ENCODE assay signal across 21 cellular contexts in genomic region chr5:35954175-35954574, GRCh38. TPM values are rescaled to one million over a fixed set of nuclear protein-coding genes. Genes with fewer than 3 reads are reported as not detected.
DNase-seq lines count a peak whose midpoint lies in the region; ATAC-seq and TF ChIP-seq lines count a peak whose summit lies in the region.
"Had no signal": no experiment of that assay in that cellular context is flagged by ENCODE, and none has a peak within 500 bp of the region (broad histone marks: within the 10 kb centered on the region; RNA-seq: fewer than 3 reads in every experiment).

No MANE protein-coding gene starts in this region.

- no peak overlapping the region for H2BK5ac ChIP-seq in neuronal stem cell (ENCODE audit: low read length)

- TF ChIP-seq CTCF in HCT116 (IDR thresholded peaks at IDR 0.05 in 2 of 3, conservative IDR thresholded peaks at IDR 0.05 in 1 of 3; ENCODE audit: borderline replicate concordance in 1 of 3, insufficient read depth in 1 of 3, low read depth in 2 of 3, low read length in 2 of 3), result no peak

- no peaks in the 10 kb centered on the region for H3K9me3 ChIP-seq in HCT116 (ENCODE audit: control insufficient read depth in 1 of 2, insufficient read depth in 1 of 2, low read depth in 1 of 2, low read length in 2 of 2)
- no peaks in the 10 kb centered on the region for H3K9me3 ChIP-seq in neuronal stem cell (replicated peaks in 1 of 2; ENCODE audit: control insufficient read depth in 2 of 2, insufficient read depth in 1 of 2, low read depth in 1 of 2, low read length in 2 of 2)
- H3K9me3 ChIP-seq: tibial artery had no signal

- H3K79me2 ChIP-seq in HCT116 (ENCODE audit: insufficient read depth, low read length), result no peaks in the 10 kb centered on the region

- H3K36me3 Mint-ChIP-seq in activated T-cell treated with anti-CD3 and anti-CD28 coated beads, Interleukin-2, amount 50 U/mL, for 72 hours (ENCODE audit: insufficient read depth in 2 of 2), result peaks cover 0 to 5% of the 10 kb centered on the region in 2 donors
- H3K36me3 Mint-ChIP-seq in central memory CD8-positive, alpha-beta T cell (ENCODE audit: insufficient read depth), result no peaks in the 10 kb centered on the region
- H3K36me3 Mint-ChIP-seq: stimulated activated memory B cell treated with anti-CD40 and anti-IgM and Interleukin-4, amounts not matched to agents 10 μg/mL and 1 μg/mL and 100 μg/mL, for 72 hours had no signal

- peak overlapping the region; percentile 46 for H2AK5ac ChIP-seq in neuronal stem cell (ENCODE audit: low read depth, low read length)

- H3K36me3 ChIP-seq in HCT116 (ENCODE audit: control insufficient read depth in 1 of 2, insufficient read depth in 2 of 2, low read length in 2 of 2), result no peaks in the 10 kb centered on the region
- H3K36me3 ChIP-seq in neuronal stem cell (replicated peaks in 1 of 2; ENCODE audit: control insufficient read depth in 2 of 2, insufficient read depth in 2 of 2, low read length in 2 of 2), result no peaks in the 10 kb centered on the region
- H3K36me3 ChIP-seq: right atrium auricular region, tibial artery had no signal

- intact Hi-C loops in HCT116 (cut with micrococcal nuclease), result no loop called here

- H4K8ac ChIP-seq in neuronal stem cell (ENCODE audit: low read depth, low read length), result no peak overlapping the region

- WGBS in neuronal stem cell (ENCODE audit: extremely low coverage in 2 of 2, insufficient read length in 2 of 2, insufficient replicate concordance in 1 of 2), 2 donors, result no CpG with 5 or more reads among the region's 9 CpGs

- H3K4me1 ChIP-seq in HCT116 (ENCODE audit: control insufficient read depth in 1 of 2, insufficient read depth in 2 of 2, low read length in 2 of 2), result no peaks in the 10 kb centered on the region
- no peaks in the 10 kb centered on the region for H3K4me1 ChIP-seq in neuronal stem cell (ENCODE audit: control insufficient read depth in 2 of 2, insufficient read depth in 1 of 2, low read depth in 1 of 2, low read length in 2 of 2)
- H3K4me1 ChIP-seq: right atrium auricular region, tibial artery had no signal

- no peak overlapping the region for H2AFZ ChIP-seq in HCT116 (ENCODE audit: low read depth, low read length, poor library complexity, severe bottlenecking)
- H2AFZ ChIP-seq in neuronal stem cell (ENCODE audit: low read length), result no peak overlapping the region

- RAD21 ChIA-PET in HCT116 (lab: Charles Lee; ENCODE audit: low non-redundant PET in 1 of 2, low total read pairs in 2 of 2, uncharacterized antibody in 2 of 2, unreplicated experiment in 2 of 2), result no interaction called here

- H4K91ac ChIP-seq in neuronal stem cell (ENCODE audit: low read depth, low read length, poor library complexity), result no peak overlapping the region

- peak overlapping the region; percentile 47 for H3K14ac ChIP-seq in neuronal stem cell (ENCODE audit: low read length)

- peak overlapping the region; percentile 80 for H3K23ac ChIP-seq in neuronal stem cell (ENCODE audit: low read depth, low read length, poor library complexity)

- H3K27ac ChIP-seq in HCT116 (ENCODE audit: low read depth, low read length) (no peak overlapping the region), neuronal stem cell (replicated peaks; ENCODE audit: low read length) (no peak overlapping the region)
- H3K27ac ChIP-seq: right atrium auricular region, tibial artery had no signal

- peaks cover 0 to 4% of the 10 kb centered on the region in 2 donors for H3K9me3 Mint-ChIP-seq in activated T-cell treated with anti-CD3 and anti-CD28 coated beads, Interleukin-2, amount 50 U/mL, for 72 hours
- H3K9me3 Mint-ChIP-seq in central memory CD8-positive, alpha-beta T cell, result no peaks in the 10 kb centered on the region

- no peak overlapping the region for H3K9ac ChIP-seq in HCT116 (ENCODE audit: low read length)
- H3K9ac ChIP-seq in neuronal stem cell (ENCODE audit: low read depth, low read length, poor library complexity), result peak overlapping the region; percentile 63

- no peak overlapping the region for H3K4ac ChIP-seq in neuronal stem cell (ENCODE audit: low read length)

- TF ChIP-seq POLR2A in HCT116 (IDR thresholded peaks at IDR 0.05; ENCODE audit: borderline replicate concordance, extremely low read depth, insufficient read depth, insufficient read length), result no peak

- peaks cover 71% of the 10 kb centered on the region for H3K27me3 ChIP-seq in HCT116 (ENCODE audit: insufficient read depth, low read length)
- H3K27me3 ChIP-seq in neuronal stem cell (ENCODE audit: control insufficient read depth in 3 of 3, insufficient read depth in 3 of 3, low read depth in 1 of 3, low read length in 3 of 3), result peaks cover 0 to 5% (median 0%) of the 10 kb centered on the region in 3 experiments
- H3K27me3 ChIP-seq: right atrium auricular region, tibial artery had no signal

- no peak overlapping the region for H2BK120ac ChIP-seq in neuronal stem cell (ENCODE audit: low read depth, low read length)

- no peaks in the 10 kb centered on the region for H3K9me2 ChIP-seq in HCT116 (ENCODE audit: insufficient read depth)

- peak overlapping the region; percentile 35 for H3K18ac ChIP-seq in neuronal stem cell (ENCODE audit: low read length)

- H3K4me3 ChIP-seq in HCT116 (replicated peaks in 1 of 2; ENCODE audit: low read depth in 1 of 2, low read length in 2 of 2) (no peak overlapping the region), neuronal stem cell (ENCODE audit: low read length in 2 of 2) (no peak overlapping the region)
- H3K4me3 ChIP-seq: right atrium auricular region, tibial artery had no signal

- H2BK12ac ChIP-seq in neuronal stem cell (ENCODE audit: low read length), result no peak overlapping the region

- no peak for TF ChIP-seq RAD21 in HCT116 (IDR thresholded peaks at IDR 0.05; ENCODE audit: low read depth)

- no peak overlapping the region for H3K4me3 Mint-ChIP-seq in activated T-cell treated with anti-CD3 and anti-CD28 coated beads, Interleukin-2, amount 50 U/mL, for 72 hours
- H3K4me3 Mint-ChIP-seq in central memory CD8-positive, alpha-beta T cell, result no peak overlapping the region
- H3K4me3 Mint-ChIP-seq: stimulated activated memory B cell treated with anti-CD40 and anti-IgM and Interleukin-4, amounts not matched to agents 10 μg/mL and 1 μg/mL and 100 μg/mL, for 72 hours had no signal

- peaks cover 51% of the 10 kb centered on the region for H3K27me3 Mint-ChIP-seq in activated T-cell treated with anti-CD3 and anti-CD28 coated beads, Interleukin-2, amount 50 U/mL, for 72 hours (ENCODE audit: low read depth)
- peaks cover 78% of the 10 kb centered on the region for H3K27me3 Mint-ChIP-seq in central memory CD8-positive, alpha-beta T cell

- CTCF ChIA-PET in HCT116 (lab: Charles Lee), result no interaction called here

- ATAC-seq in activated T-cell treated with anti-CD3 and anti-CD28 coated beads, Interleukin-2, amount 50 U/mL, for 72 hours (replicated peaks in 1 of 2), result peak; percentile 52 to 58
- peak; percentile 69 for ATAC-seq in HCT116
- peak; percentile 28 for ATAC-seq in central memory CD8-positive, alpha-beta T cell (replicated peaks; ENCODE audit: extremely low read depth, poor library complexity, severe bottlenecking)
- ATAC-seq in GM18498 (IDR thresholded peaks at IDR 0.05; ENCODE audit: unreplicated experiment), result no peak
- ATAC-seq: left ventricle myocardium superior; stimulated activated memory B cell treated with anti-CD40 and anti-IgM and Interleukin-4, amounts not matched to agents 10 μg/mL and 1 μg/mL and 100 μg/mL, for 72 hours had no signal

- H3K4me1 Mint-ChIP-seq in activated T-cell treated with anti-CD3 and anti-CD28 coated beads, Interleukin-2, amount 50 U/mL, for 72 hours (ENCODE audit: low read depth), result no peaks in the 10 kb centered on the region
- H3K4me1 Mint-ChIP-seq in central memory CD8-positive, alpha-beta T cell, result peaks cover 6% of the 10 kb centered on the region
- H3K4me1 Mint-ChIP-seq: stimulated activated memory B cell treated with anti-CD40 and anti-IgM and Interleukin-4, amounts not matched to agents 10 μg/mL and 1 μg/mL and 100 μg/mL, for 72 hours had no signal

- no peak overlapping the region for H3K4me2 ChIP-seq in HCT116 (ENCODE audit: low read length)
- no peak overlapping the region for H3K4me2 ChIP-seq in neuronal stem cell (ENCODE audit: insufficient read depth, low read length, poor library complexity, severe bottlenecking)

- DNase-seq in activated T-cell treated with anti-CD3 and anti-CD28 coated beads, Interleukin-2, amount 50 U/mL, for 72 hours, result peak; percentile 16 to 22
- DNase-seq in activated T-cell treated with anti-CD3 and anti-CD28 coated beads, Interleukin-2, amount 50 U/mL, for 1 hour, result no peak
- no peak for DNase-seq in HCT116 (ENCODE audit: low read depth, low spot score)
- DNase-seq in central memory CD8-positive, alpha-beta T cell (ENCODE audit: low spot score in 2 of 2), result no peak
- DNase-seq in neuronal stem cell (ENCODE audit: low spot score), result no peak
- DNase-seq in CD1c-positive myeloid dendritic cell (ENCODE audit: extremely low spot score), result no peak
- DNase-seq in GM19240 (ENCODE audit: insufficient read length, low spot score), result no peak
- DNase-seq: activated effector memory CD4-positive, alpha-beta T cell treated with Interleukin-2 at 50 U/mL for 16 hours; effector CD4-positive, alpha-beta T cell; glutamatergic neuron; left ventricle myocardium superior; NCI-H2029 treated with DMSO at 0.1 percent for 48 hours; NCI-H446; tibial artery had no signal

- no peak overlapping the region for H3K27ac Mint-ChIP-seq in activated T-cell treated with anti-CD3 and anti-CD28 coated beads, Interleukin-2, amount 50 U/mL, for 72 hours
- no peak overlapping the region for H3K27ac Mint-ChIP-seq in central memory CD8-positive, alpha-beta T cell (ENCODE audit: low read depth)
- H3K27ac Mint-ChIP-seq: stimulated activated memory B cell treated with anti-CD40 and anti-IgM and Interleukin-4, amounts not matched to agents 10 μg/mL and 1 μg/mL and 100 μg/mL, for 72 hours had no signal

- BruUV-seq in HCT116 (replicated peaks; lab: Mats Ljungman, UMichigan), result no TSS peak

- no peaks in the 10 kb centered on the region for H4K20me1 ChIP-seq in HCT116 (ENCODE audit: insufficient read depth)

- H2BK15ac ChIP-seq in neuronal stem cell (ENCODE audit: low read length), result no peak overlapping the region

- POLR2A ChIA-PET in HCT116 (lab: Charles Lee), result no interaction called here

- H3K79me1 ChIP-seq in neuronal stem cell (ENCODE audit: low read depth, low read length), result no peaks in the 10 kb centered on the region

TF ChIP-seq in HCT116, 20 proteins besides CTCF, POLR2A, EP300 and RAD21 (continues in another document):
- no peak for TF ChIP-seq ZNF274 (IDR thresholded peaks at IDR 0.05; ENCODE audit: low read depth, low read length)
- TF ChIP-seq JUND (IDR thresholded peaks at IDR 0.05), result no peak

RNA-seq across cellular contexts. Expression of gene CAPSL, which starts 15.8 kb away (rescaled TPM):
- total RNA-seq in activated T-cell treated with anti-CD3 and anti-CD28 coated beads, Interleukin-2, amount 50 U/mL, for 72 hours, result 1 to 10 TPM; 1.3 to 2.3 TPM
- total RNA-seq in HCT116 (2021; ENCODE audit: unreplicated experiment), result not detected
- polyA plus RNA-seq in HCT116 (2012), result not detected in 2 replicates
- polyA plus RNA-seq in neuronal stem cell (2013, experiment 1 of 2), result 0.06 TPM
- polyA plus RNA-seq in neuronal stem cell (2013, experiment 2 of 2), result not detected
- total RNA-seq: astrocyte, left ventricle myocardium superior, osteocyte, right atrium auricular region had no signal

RNA-seq across cellular contexts. Expression of gene UGT3A1, which starts 37.0 kb away (rescaled TPM):
- not detected for total RNA-seq in activated T-cell treated with anti-CD3 and anti-CD28 coated beads, Interleukin-2, amount 50 U/mL, for 72 hours
- not detected for total RNA-seq in HCT116 (2021; ENCODE audit: unreplicated experiment)
- not detected in 2 replicates for polyA plus RNA-seq in HCT116 (2012)
- polyA plus RNA-seq in neuronal stem cell (2013, experiment 1 of 2), result 3.3 TPM
- 3.6 TPM for polyA plus RNA-seq in neuronal stem cell (2013, experiment 2 of 2)
- total RNA-seq: cerebellum, left ventricle myocardium superior, osteocyte, right atrium auricular region had no signal
- polyA plus RNA-seq: AG04450 had no signal

Comparison
In these comparisons a context has a peak if more than half of its experiments do, and no peak if none do; other contexts are left out.
1. DNase-seq: peak in activated T-cell treated with anti-CD3 and anti-CD28 coated beads, Interleukin-2, amount 50 U/mL, for 72 hours (2 of 2); none in activated T-cell treated with anti-CD3 and anti-CD28 coated beads, Interleukin-2, amount 50 U/mL, for 1 hour (single experiment), HCT116 (single experiment), central memory CD8-positive, alpha-beta T cell (0 of 2), neuronal stem cell (single experiment), CD1c-positive myeloid dendritic cell (single experiment) and GM19240 (single experiment).